Comparison of ENCODE assay signal across 33 cellular contexts in genomic region chr18:71075147-71075546, GRCh38.
"Had no signal": no experiment of that assay in that cellular context is flagged by ENCODE, and none has a peak within 500 bp of the region (broad histone marks: within the 10 kb centered on the region; RNA-seq: fewer than 3 reads in every experiment).

No MANE protein-coding gene starts in this region.

- H3K36me3 Mint-ChIP-seq: activated CD8-positive, alpha-beta memory T cell treated with anti-CD3 and anti-CD28 coated beads, Interleukin-2, amount 10 ng/mL, durations not matched to agents 7 days and 5 days; activated naive CD4-positive, alpha-beta T cell treated with anti-CD3 and anti-CD28 coated beads, Interleukin-2, amount 50 U/mL, for 24 hours; T-cell had no signal

- H3K4me1 Mint-ChIP-seq: activated B cell treated with CpG ODN at 0.5 μM for 24 hours; activated CD4-positive, alpha-beta T cell treated with anti-CD3 and anti-CD28 coated beads, Interleukin-2, amount 10 ng/mL, durations not matched to agents 24 days and 14 days; activated CD8-positive, alpha-beta memory T cell treated with anti-CD3 and anti-CD28 coated beads, Interleukin-2, amount 10 ng/mL, durations not matched to agents 7 days and 5 days; activated naive CD4-positive, alpha-beta T cell treated with anti-CD3 and anti-CD28 coated beads, Interleukin-2, amount 50 U/mL, for 24 hours; activated naive CD8-positive, alpha-beta T cell treated with anti-CD3 and anti-CD28 coated beads, Interleukin-2, amount 50 U/mL, for 24 hours; T-cell had no signal

- ATAC-seq: activated CD8-positive, alpha-beta memory T cell treated with anti-CD3 and anti-CD28 coated beads, Interleukin-2, amount 10 ng/mL, durations not matched to agents 7 days and 5 days; activated naive CD8-positive, alpha-beta T cell treated with anti-CD3 and anti-CD28 coated beads, Interleukin-2, amount 50 U/mL, for 24 hours; body of pancreas; PC-3; T-cell had no signal

- H3K36me3 ChIP-seq: ascending aorta had no signal

- H3K27me3 ChIP-seq: ascending aorta, body of pancreas had no signal

- H3K4me1 ChIP-seq: ascending aorta, body of pancreas had no signal

- H3K27ac ChIP-seq: ascending aorta, body of pancreas, SK-N-MC had no signal

- H3K9me3 ChIP-seq: ascending aorta, body of pancreas had no signal

- DNase-seq: activated B cell treated with CpG ODN at 0.5 μM for 24 hours; activated CD4-positive, alpha-beta T cell treated with anti-CD3 and anti-CD28 coated beads for 1 hour; activated CD4-positive, alpha-beta T cell treated with anti-CD3 and anti-CD28 coated beads, Interleukin-2, amount 10 ng/mL, durations not matched to agents 24 days and 14 days; activated CD4-positive, alpha-beta T cell treated with anti-CD3 and anti-CD28 coated beads, Interleukin-2, amount 50 U/mL, for 48 hours; activated CD8-positive, alpha-beta memory T cell treated with anti-CD3 and anti-CD28 coated beads, Interleukin-2, amount 10 ng/mL, durations not matched to agents 7 days and 5 days; activated effector memory CD4-positive, alpha-beta T cell treated with Interleukin-2 at 50 U/mL for 16 hours; activated naive CD4-positive, alpha-beta T cell; activated naive CD8-positive, alpha-beta T cell treated with anti-CD3 and anti-CD28 coated beads, Interleukin-2, amount 50 U/mL, for 24 hours; activated T-cell treated with anti-CD3 and anti-CD28 coated beads, Interleukin-2, amount 50 U/mL, for 24 hours; amniotic stem cell; body of pancreas; central memory CD4-positive, alpha-beta T cell; NCI-H1092; NCI-H1417; NCI-H1930; NCI-H2107; NCI-H2171 treated with DMSO at 0.1 percent for 48 hours; NCI-H226; NCI-H526; NCI-H774; NK-92 treated with Interleukin-12 subunit alpha and Interleukin-12 subunit beta, amount 100 ng/mL, for 24 hours; PC-3; SIG-M5; T-cell; T-helper 2 cell; T1000 had no signal

- H3K4me3 ChIP-seq: ascending aorta, body of pancreas, SK-N-MC had no signal

- FAIRE-seq: bronchial epithelial cell, RCC 7860, TTC549 had no signal

- H3K4me3 Mint-ChIP-seq: activated B cell treated with CpG ODN at 0.5 μM for 24 hours; activated CD4-positive, alpha-beta T cell treated with anti-CD3 and anti-CD28 coated beads, Interleukin-2, amount 10 ng/mL, durations not matched to agents 24 days and 14 days; activated CD8-positive, alpha-beta memory T cell treated with anti-CD3 and anti-CD28 coated beads, Interleukin-2, amount 10 ng/mL, durations not matched to agents 7 days and 5 days; activated naive CD4-positive, alpha-beta T cell treated with anti-CD3 and anti-CD28 coated beads, Interleukin-2, amount 50 U/mL, for 24 hours; activated naive CD8-positive, alpha-beta T cell treated with anti-CD3 and anti-CD28 coated beads, Interleukin-2, amount 50 U/mL, for 24 hours; activated T-cell treated with anti-CD3 and anti-CD28 coated beads, Interleukin-2, amount 50 U/mL, for 24 hours; activated T-helper 1 cell treated with anti-CD3 and anti-CD28 coated beads, Interleukin-12 subunit alpha, Interleukin-12 subunit beta, Interleukin-2, Interleukin-4 antibody, amounts not matched to agents 30 ng/mL and 10 ng/mL and 1 ng/mL, durations not matched to agents 14 hours and 24 hours and 36 hours; T-cell had no signal

- H3K9me3 Mint-ChIP-seq: activated B cell treated with CpG ODN at 0.5 μM for 24 hours; activated CD4-positive, alpha-beta T cell treated with anti-CD3 and anti-CD28 coated beads, Interleukin-2, amount 10 ng/mL, durations not matched to agents 24 days and 14 days; activated naive CD4-positive, alpha-beta T cell treated with anti-CD3 and anti-CD28 coated beads, Interleukin-2, amount 50 U/mL, for 24 hours; activated naive CD8-positive, alpha-beta T cell treated with anti-CD3 and anti-CD28 coated beads, Interleukin-2, amount 50 U/mL, for 24 hours; activated T-cell treated with anti-CD3 and anti-CD28 coated beads, Interleukin-2, amount 50 U/mL, for 24 hours; activated T-helper 1 cell treated with anti-CD3 and anti-CD28 coated beads, Interleukin-12 subunit alpha, Interleukin-12 subunit beta, Interleukin-2, Interleukin-4 antibody, amounts not matched to agents 30 ng/mL and 10 ng/mL and 1 ng/mL, durations not matched to agents 14 hours and 24 hours and 36 hours had no signal

- H3K27ac Mint-ChIP-seq: activated B cell treated with CpG ODN at 0.5 μM for 24 hours; activated CD4-positive, alpha-beta T cell treated with anti-CD3 and anti-CD28 coated beads, Interleukin-2, amount 10 ng/mL, durations not matched to agents 24 days and 14 days; activated CD8-positive, alpha-beta memory T cell treated with anti-CD3 and anti-CD28 coated beads, Interleukin-2, amount 10 ng/mL, durations not matched to agents 7 days and 5 days; activated naive CD4-positive, alpha-beta T cell treated with anti-CD3 and anti-CD28 coated beads, Interleukin-2, amount 50 U/mL, for 24 hours; activated naive CD8-positive, alpha-beta T cell treated with anti-CD3 and anti-CD28 coated beads, Interleukin-2, amount 50 U/mL, for 24 hours; activated T-cell treated with anti-CD3 and anti-CD28 coated beads, Interleukin-2, amount 50 U/mL, for 24 hours; activated T-helper 1 cell treated with anti-CD3 and anti-CD28 coated beads, Interleukin-12 subunit alpha, Interleukin-12 subunit beta, Interleukin-2, Interleukin-4 antibody, amounts not matched to agents 30 ng/mL and 10 ng/mL and 1 ng/mL, durations not matched to agents 14 hours and 24 hours and 36 hours; T-cell had no signal

- H3K27me3 Mint-ChIP-seq: activated B cell treated with CpG ODN at 0.5 μM for 24 hours; activated CD4-positive, alpha-beta T cell treated with anti-CD3 and anti-CD28 coated beads, Interleukin-2, amount 10 ng/mL, durations not matched to agents 24 days and 14 days; activated CD8-positive, alpha-beta memory T cell treated with anti-CD3 and anti-CD28 coated beads, Interleukin-2, amount 10 ng/mL, durations not matched to agents 7 days and 5 days; activated naive CD4-positive, alpha-beta T cell treated with anti-CD3 and anti-CD28 coated beads, Interleukin-2, amount 50 U/mL, for 24 hours; activated naive CD8-positive, alpha-beta T cell treated with anti-CD3 and anti-CD28 coated beads, Interleukin-2, amount 50 U/mL, for 24 hours; activated T-cell treated with anti-CD3 and anti-CD28 coated beads, Interleukin-2, amount 50 U/mL, for 24 hours; T-cell had no signal
